Comparison of ENCODE assay signal across 9 cellular contexts in the genomic region with DNA sequence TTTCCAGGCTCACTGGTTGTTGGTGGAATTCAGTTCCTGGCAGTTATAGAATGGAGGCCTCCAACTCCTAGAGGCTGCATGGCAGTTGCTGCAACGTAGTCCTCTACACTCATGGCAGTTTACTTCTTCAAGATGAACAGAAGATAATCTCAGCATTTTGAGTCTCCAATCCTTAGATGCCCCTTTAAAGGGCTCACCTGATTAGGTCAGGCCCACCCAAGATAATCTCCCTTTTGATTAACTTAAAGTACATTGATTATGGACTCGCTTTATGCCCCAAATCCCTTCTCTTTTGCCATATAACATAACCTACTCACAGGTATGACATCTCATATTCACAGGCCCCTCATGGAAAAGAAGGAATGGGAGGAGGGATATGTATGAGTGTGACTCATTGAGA.
"Had no signal": no experiment of that assay in that cellular context is flagged by ENCODE, and none has a peak within 500 bp of the region (broad histone marks: within the 10 kb centered on the region; RNA-seq: fewer than 3 reads in every experiment).

No MANE protein-coding gene starts in this region.

- H3K36me3 Mint-ChIP-seq: IgD-negative memory B cell had no signal

- H3K4me1 ChIP-seq: HAP-1 had no signal

- H3K27ac ChIP-seq: GM23248, HL-60 had no signal

- H3K36me3 ChIP-seq: HAP-1 had no signal

- H3K4me3 ChIP-seq: GM23248, HAP-1 had no signal

- ATAC-seq: HCT116, HepG2 had no signal

- H3K27ac Mint-ChIP-seq: IgD-negative memory B cell had no signal

- H3K4me3 Mint-ChIP-seq: IgD-negative memory B cell had no signal

- H2AFZ ChIP-seq: GM23248 had no signal

- H3K9ac ChIP-seq: GM23248 had no signal

- H3K4me1 Mint-ChIP-seq: IgD-negative memory B cell had no signal

- H3K9me3 ChIP-seq: HAP-1 had no signal

- DNase-seq: GM23248, GOT3, H7, KG1 had no signal
